15 cellular contexts compared by ENCODE assay signal in the genomic region with DNA sequence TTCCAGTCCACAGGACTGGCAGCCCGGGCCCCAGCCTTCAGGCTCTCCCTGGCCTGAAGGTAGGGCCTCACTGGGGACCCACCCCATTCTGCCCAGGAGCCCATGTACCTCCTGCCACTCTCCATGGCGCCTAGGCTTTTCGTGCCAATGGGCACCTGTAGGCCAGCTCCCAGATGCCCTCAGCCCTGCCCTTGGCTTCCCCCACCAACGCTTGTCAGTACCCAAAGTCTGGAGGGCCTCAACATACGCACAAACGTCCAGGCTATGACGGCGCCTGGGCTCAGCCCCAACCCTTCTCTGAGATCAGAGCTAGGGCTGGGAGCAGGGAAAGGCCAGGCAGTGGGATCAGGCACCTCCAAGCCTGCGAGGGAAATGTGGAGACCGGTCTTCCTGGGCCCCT.
DNase-seq lines count a peak whose midpoint lies in the region; ATAC-seq and TF ChIP-seq lines count a peak whose summit lies in the region.
"Had no signal": no experiment of that assay in that cellular context is flagged by ENCODE, and none has a peak within 500 bp of the region (broad histone marks: within the 10 kb centered on the region; RNA-seq: fewer than 3 reads in every experiment).

No MANE protein-coding gene starts in this region.

- H3K27ac ChIP-seq in DND-41 (ENCODE audit: low read length), result peak overlapping the region; percentile 67
- no peak overlapping the region for H3K27ac ChIP-seq in gastroesophageal sphincter
- no peak overlapping the region for H3K27ac ChIP-seq in neuronal stem cell (replicated peaks; ENCODE audit: low read length)
- H3K27ac ChIP-seq in upper lobe of left lung, result no peak overlapping the region
- no peak overlapping the region for H3K27ac ChIP-seq in Karpas-422 (ENCODE audit: low read length)
- no peak overlapping the region for H3K27ac ChIP-seq in MM.1S (ENCODE audit: low read length)
- H3K27ac ChIP-seq: BLaER1, GM23248 had no signal

- H3K23ac ChIP-seq in neuronal stem cell (ENCODE audit: low read depth, low read length, poor library complexity), result no peak overlapping the region

- H3K4me2 ChIP-seq in DND-41 (ENCODE audit: insufficient read depth, low read length) (no peak overlapping the region), neuronal stem cell (ENCODE audit: insufficient read depth, low read length, poor library complexity, severe bottlenecking) (no peak overlapping the region), Karpas-422 (ENCODE audit: low read depth, low read length, poor library complexity, severe bottlenecking) (no peak overlapping the region), MM.1S (ENCODE audit: low read depth, low read length) (no peak overlapping the region)
- H3K4me2 ChIP-seq: BLaER1 had no signal

- H3K18ac ChIP-seq in neuronal stem cell (ENCODE audit: low read length), result no peak overlapping the region

- no peak overlapping the region for H2BK5ac ChIP-seq in neuronal stem cell (ENCODE audit: low read length)

- no peaks in the 10 kb centered on the region for H4K20me1 ChIP-seq in DND-41 (ENCODE audit: insufficient read depth, low read length)
- H4K20me1 ChIP-seq in Karpas-422 (ENCODE audit: insufficient read depth, low read depth, low read length), result no peaks in the 10 kb centered on the region
- H4K20me1 ChIP-seq in MM.1S (ENCODE audit: insufficient read depth, low read length), result no peaks in the 10 kb centered on the region
- H4K20me1 ChIP-seq: BLaER1 had no signal

- H3K9me3 ChIP-seq in DND-41 (ENCODE audit: insufficient read depth, low read length, severe bottlenecking) (no peaks in the 10 kb centered on the region), gastroesophageal sphincter (no peaks in the 10 kb centered on the region), neuronal stem cell (replicated peaks in 1 of 2; ENCODE audit: control insufficient read depth in 2 of 2, insufficient read depth in 1 of 2, low read depth in 1 of 2, low read length in 2 of 2) (no peaks in the 10 kb centered on the region), upper lobe of left lung (no peaks in the 10 kb centered on the region), Karpas-422 (ENCODE audit: low read length) (peaks cover 5% of the 10 kb centered on the region), MM.1S (replicated peaks; ENCODE audit: insufficient read depth, low read length) (no peaks in the 10 kb centered on the region)
- H3K9me3 ChIP-seq: BLaER1, HAP-1 had no signal

- no peak overlapping the region for H4K8ac ChIP-seq in neuronal stem cell (ENCODE audit: low read depth, low read length)

- no peaks in the 10 kb centered on the region for H3K36me3 ChIP-seq in DND-41 (ENCODE audit: insufficient read depth, low read length)
- H3K36me3 ChIP-seq in gastroesophageal sphincter, result no peaks in the 10 kb centered on the region
- no peaks in the 10 kb centered on the region for H3K36me3 ChIP-seq in neuronal stem cell (replicated peaks in 1 of 2; ENCODE audit: control insufficient read depth in 2 of 2, insufficient read depth in 2 of 2, low read length in 2 of 2)
- no peaks in the 10 kb centered on the region for H3K36me3 ChIP-seq in upper lobe of left lung
- H3K36me3 ChIP-seq in Karpas-422 (ENCODE audit: insufficient read depth, low read length), result no peaks in the 10 kb centered on the region
- no peaks in the 10 kb centered on the region for H3K36me3 ChIP-seq in MM.1S (replicated peaks; ENCODE audit: insufficient read depth, low read length)
- H3K36me3 ChIP-seq: BLaER1, HAP-1 had no signal

- no peak overlapping the region for H2BK12ac ChIP-seq in neuronal stem cell (ENCODE audit: low read length)

- peak overlapping the region; percentile 14; the same call in 1 of the 2 replicates for H3K9ac ChIP-seq in DND-41 (ENCODE audit: low read depth, low read length)
- H3K9ac ChIP-seq in neuronal stem cell (ENCODE audit: low read depth, low read length, poor library complexity), result no peak overlapping the region
- no peak overlapping the region for H3K9ac ChIP-seq in Karpas-422 (ENCODE audit: low read length)
- no peak overlapping the region for H3K9ac ChIP-seq in MM.1S (ENCODE audit: low read length)
- H3K9ac ChIP-seq: BLaER1, GM23248 had no signal

- H3F3A ChIP-seq in MM.1S (ENCODE audit: insufficient read depth, low read length), result no peaks in the 10 kb centered on the region

- TF ChIP-seq POLR2A in gastroesophageal sphincter (IDR thresholded peaks at IDR 0.05) (no peak), upper lobe of left lung (IDR thresholded peaks at IDR 0.05) (no peak)

- H2AFZ ChIP-seq in DND-41 (ENCODE audit: low read depth, low read length) (peak overlapping the region; percentile 37; the same call in 1 of the 2 replicates), neuronal stem cell (ENCODE audit: low read length) (peak overlapping the region; percentile 66), Karpas-422 (ENCODE audit: low read length) (no peak overlapping the region), MM.1S (ENCODE audit: low read length) (no peak overlapping the region)
- H2AFZ ChIP-seq: GM23248 had no signal

- DNase-seq in DND-41 (no peak), neuronal stem cell (ENCODE audit: low spot score) (no peak), upper lobe of left lung (peak in 1 of 2 donors; percentile 26), NCI-H2171 (lab: John Stamatoyannopoulos, UW) (no peak), Karpas-422 (no peak), MM.1S (no peak)
- DNase-seq: 8988T, DMS153, DMS79, GF-D8, GM23248 had no signal

- no peak overlapping the region for H3K14ac ChIP-seq in neuronal stem cell (ENCODE audit: low read length)

- no peak overlapping the region for H3K4ac ChIP-seq in neuronal stem cell (ENCODE audit: low read length)

- no peak overlapping the region for H2BK15ac ChIP-seq in neuronal stem cell (ENCODE audit: low read length)

- H3K27me3 ChIP-seq in DND-41 (ENCODE audit: insufficient read depth, low read length, poor library complexity) (no peaks in the 10 kb centered on the region), gastroesophageal sphincter (no peaks in the 10 kb centered on the region), neuronal stem cell (ENCODE audit: control insufficient read depth in 3 of 3, insufficient read depth in 3 of 3, low read depth in 1 of 3, low read length in 3 of 3) (peaks cover 0 to 1% (median 0%) of the 10 kb centered on the region in 3 experiments), upper lobe of left lung (no peaks in the 10 kb centered on the region), Karpas-422 (ENCODE audit: low read length) (no peaks in the 10 kb centered on the region), MM.1S (replicated peaks; ENCODE audit: insufficient read depth, low read length) (no peaks in the 10 kb centered on the region)
- H3K27me3 ChIP-seq: BLaER1 had no signal

- H2BK120ac ChIP-seq in neuronal stem cell (ENCODE audit: low read depth, low read length), result no peak overlapping the region

- no peak overlapping the region for H2AK5ac ChIP-seq in neuronal stem cell (ENCODE audit: low read depth, low read length)

- no peaks in the 10 kb centered on the region for H3K79me1 ChIP-seq in neuronal stem cell (ENCODE audit: low read depth, low read length)

- no peak overlapping the region for H3K4me3 ChIP-seq in DND-41 (ENCODE audit: low read depth in 1 of 2, low read length in 2 of 2)
- H3K4me3 ChIP-seq in gastroesophageal sphincter, result no peak overlapping the region
- no peak overlapping the region for H3K4me3 ChIP-seq in neuronal stem cell (ENCODE audit: low read length in 2 of 2)
- H3K4me3 ChIP-seq in upper lobe of left lung, result no peak overlapping the region
- no peak overlapping the region for H3K4me3 ChIP-seq in Karpas-422 (ENCODE audit: low read length)
- no peak overlapping the region for H3K4me3 ChIP-seq in MM.1S (ENCODE audit: low read length)
- H3K4me3 ChIP-seq: BLaER1, GM23248, HAP-1 had no signal

- WGBS in gastroesophageal sphincter (ENCODE audit: low coverage in 1 of 2), 2 donors, result no CpG with 5 or more reads among the region's 10 CpGs
- WGBS in neuronal stem cell (ENCODE audit: extremely low coverage in 2 of 2, insufficient read length in 2 of 2, insufficient replicate concordance in 1 of 2), 2 donors, result no CpG with 5 or more reads among the region's 10 CpGs
- 94 to 96% methylated on average over 9 to 10 of the region's 10 CpGs for whole genome bisulfite sequencing in upper lobe of left lung, 2 donors

- TF ChIP-seq EP300 in gastroesophageal sphincter (IDR thresholded peaks at IDR 0.05) (no peak), upper lobe of left lung (IDR thresholded peaks at IDR 0.05) (no peak)

- H3K4me1 ChIP-seq in DND-41 (ENCODE audit: insufficient read depth, low read length) (peaks cover 44% of the 10 kb centered on the region), gastroesophageal sphincter (no peaks in the 10 kb centered on the region), neuronal stem cell (ENCODE audit: control insufficient read depth in 2 of 2, insufficient read depth in 1 of 2, low read depth in 1 of 2, low read length in 2 of 2) (peaks cover 0 to 2% of the 10 kb centered on the region in 2 donors), upper lobe of left lung (no peaks in the 10 kb centered on the region), Karpas-422 (ENCODE audit: low read length) (no peaks in the 10 kb centered on the region), MM.1S (ENCODE audit: low read length) (no peaks in the 10 kb centered on the region)
- H3K4me1 ChIP-seq: BLaER1 had no signal

- no peaks in the 10 kb centered on the region for H3K9me2 ChIP-seq in Karpas-422 (replicated peaks; ENCODE audit: insufficient read depth, low read length)
- H3K9me2 ChIP-seq in MM.1S (replicated peaks; ENCODE audit: insufficient read depth, low read length), result no peaks in the 10 kb centered on the region

- no peak for TF ChIP-seq CTCF in DND-41 (IDR thresholded peaks at IDR 0.05; ENCODE audit: borderline replicate concordance, extremely low read depth, low read length, poor library complexity, severe bottlenecking)
- no peak for TF ChIP-seq CTCF in gastroesophageal sphincter (IDR thresholded peaks at IDR 0.05)
- no peak for TF ChIP-seq CTCF in upper lobe of left lung (IDR thresholded peaks at IDR 0.05)
- TF ChIP-seq CTCF in MM.1S (IDR thresholded peaks at IDR 0.05; ENCODE audit: low read length), result no peak

- H4K91ac ChIP-seq in neuronal stem cell (ENCODE audit: low read depth, low read length, poor library complexity), result no peak overlapping the region

- H3K79me2 ChIP-seq in DND-41 (ENCODE audit: insufficient read depth, low read length) (no peaks in the 10 kb centered on the region), Karpas-422 (ENCODE audit: low read length) (no peaks in the 10 kb centered on the region), MM.1S (ENCODE audit: low read length) (no peaks in the 10 kb centered on the region)

- ATAC-seq in DND-41 (ENCODE audit: insufficient read depth, low read depth) (no peak), gastroesophageal sphincter (peak; percentile 34), upper lobe of left lung (ENCODE audit: low FRiP score in 2 of 2) (peak; percentile 14 to 67), GM18867 (IDR thresholded peaks at IDR 0.05; ENCODE audit: unreplicated experiment) (no peak)

Comparison
In these comparisons a context has a peak if more than half of its experiments do, and no peak if none do; other contexts are left out.
1. ATAC-seq: peak in gastroesophageal sphincter (single experiment) and upper lobe of left lung (2 of 2); none in DND-41 (single experiment) and GM18867 (single experiment).
2. H2AFZ ChIP-seq: peak in DND-41 (single experiment) and neuronal stem cell (single experiment); none in Karpas-422 (single experiment) and MM.1S (single experiment).